In genomic region chr16:86576591-86577313, GRCh38 we compare ENCODE assay signal across 9 cellular contexts.
A peak's percentile ranks its signal among the peaks of the same experiment; 100 is the strongest.
DNase-seq lines count a peak whose midpoint lies in the region; ATAC-seq and TF ChIP-seq lines count a peak whose summit lies in the region.
"Had no signal": no experiment of that assay in that cellular context is flagged by ENCODE, and none has a peak within 500 bp of the region (broad histone marks: within the 10 kb centered on the region; RNA-seq: fewer than 3 reads in every experiment).

No MANE protein-coding gene starts in this region.

- no peaks in the 10 kb centered on the region for H3K27me3 ChIP-seq in RWPE2 (ENCODE audit: insufficient read depth, poor library complexity, severe bottlenecking)

- DNase-seq in ELR (ENCODE audit: low read depth) (peak; percentile 59), RWPE2 (ENCODE audit: low spot score) (no peak), fibroblast of mammary gland (ENCODE audit: low read depth) (peak; percentile 79), retinal pigment epithelial cell (ENCODE audit: low read depth) (no peak), ACHN (no peak), DMS53 (lab: John Stamatoyannopoulos, UW) (no peak)
- no peak for DNase-seq in activated CD4-positive, CD25-positive, alpha-beta regulatory T cell treated with anti-CD3 and anti-CD28 coated beads, Interleukin-2, amount 50 U/mL, for 72 hours
- DNase-seq: nucleus accumbens had no signal

- H3K4me3 ChIP-seq in RWPE2 (ENCODE audit: severe bottlenecking): peak overlapping the region; percentile 76
- peak overlapping the region; percentile 72 for H3K4me3 ChIP-seq in fibroblast of mammary gland (ENCODE audit: control insufficient read depth, low read depth, low read length)
- H3K4me3 ChIP-seq in retinal pigment epithelial cell (ENCODE audit: low read length): peak overlapping the region; percentile 65

- in situ Hi-C loops in ACHN (cut with HindIII; ENCODE audit: low pct_ligation_motif_present, low pct_unique_long_range_greater_than_20kb, low sequenced_read_pairs): no loop called here

- TF ChIP-seq CTCF in RWPE2 (IDR thresholded peaks at IDR 0.05; ENCODE audit: poor library complexity, severe bottlenecking) (no peak), fibroblast of mammary gland (conservative IDR thresholded peaks at IDR 0.05; ENCODE audit: control insufficient read depth, insufficient read depth, low read depth, low read length) (no peak), retinal pigment epithelial cell (conservative IDR thresholded peaks at IDR 0.05; ENCODE audit: low read depth, low read length) (no peak)

- peak overlapping the region; percentile 83 for H3K27ac ChIP-seq in RWPE2 (ENCODE audit: poor library complexity, severe bottlenecking)

- ATAC-seq in RWPE2 (ENCODE audit: low read depth): peak; percentile 9; the same call in 1 of the 3 replicates
- no peak for ATAC-seq in GM21515 (IDR thresholded peaks at IDR 0.05; ENCODE audit: unreplicated experiment)

- H3K4me1 ChIP-seq in RWPE2 (ENCODE audit: insufficient read depth, poor library complexity, severe bottlenecking): peaks cover 16% of the 10 kb centered on the region

- H3K36me3 ChIP-seq in RWPE2 (ENCODE audit: low read depth): no peaks in the 10 kb centered on the region

- no peaks in the 10 kb centered on the region for H3K9me3 ChIP-seq in RWPE2 (ENCODE audit: severe bottlenecking)

Comparison
In these comparisons a context has a peak if more than half of its experiments do, and no peak if none do; other contexts are left out.
1. DNase-seq: peak in ELR (single experiment) and fibroblast of mammary gland (single experiment); none in RWPE2 (single experiment), retinal pigment epithelial cell (single experiment), activated CD4-positive, CD25-positive, alpha-beta regulatory T cell treated with anti-CD3 and anti-CD28 coated beads, Interleukin-2, amount 50 U/mL, for 72 hours (single experiment), ACHN (single experiment) and DMS53 (single experiment).
2. Peak in every context shown above with its lines, with median percentiles within 50 percentile points of each other: H3K4me3 ChIP-seq.